15 cellular contexts compared by ENCODE assay signal in the genomic region with DNA sequence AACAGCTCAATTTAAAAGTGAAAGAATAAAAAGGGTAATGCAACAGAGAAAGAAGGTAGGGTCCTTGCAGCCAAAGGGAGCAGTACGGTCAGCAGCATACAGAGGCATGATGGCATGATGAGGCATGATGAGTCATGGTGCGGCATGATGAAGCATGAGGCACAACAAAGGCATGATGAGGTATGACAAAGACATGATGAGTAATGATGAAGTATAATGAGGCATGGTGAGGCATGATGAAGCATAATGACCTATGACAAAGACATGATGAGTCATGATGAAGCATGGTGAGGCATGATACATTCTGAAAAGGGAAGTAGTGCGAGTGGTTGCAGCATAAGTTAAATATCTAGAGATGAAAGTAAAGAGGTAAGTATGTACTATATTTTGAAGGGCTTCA.
DNase-seq lines count a peak whose midpoint lies in the region; ATAC-seq, FAIRE-seq and TF ChIP-seq lines count a peak whose summit lies in the region.
"Had no signal": no experiment of that assay in that cellular context is flagged by ENCODE, and none has a peak within 500 bp of the region (broad histone marks: within the 10 kb centered on the region; RNA-seq: fewer than 3 reads in every experiment).

No MANE protein-coding gene starts in this region.

- no peak overlapping the region for H2AK5ac ChIP-seq in H1 (ENCODE audit: low read depth, low read length)

- TF ChIP-seq EP300 in A549 (IDR thresholded peaks at IDR 0.05) (no peak), H1 (IDR thresholded peaks at IDR 0.05; ENCODE audit: borderline replicate concordance in 1 of 2, low read depth in 2 of 2, low read length in 2 of 2) (no peak), ovary (IDR thresholded peaks at IDR 0.05) (no peak)

- no peaks in the 10 kb centered on the region for H3K4me1 ChIP-seq in A549
- no peaks in the 10 kb centered on the region for H3K4me1 ChIP-seq in H1 (replicated peaks in 1 of 4; ENCODE audit: control insufficient read depth in 3 of 4, insufficient read depth in 4 of 4, low read length in 3 of 4)
- no peaks in the 10 kb centered on the region for H3K4me1 ChIP-seq in ovary (ENCODE audit: insufficient read depth)
- no peaks in the 10 kb centered on the region for H3K4me1 ChIP-seq in tibial artery
- H3K4me1 ChIP-seq: colonic mucosa had no signal

- H3K14ac ChIP-seq in H1 (ENCODE audit: insufficient read length), result no peak overlapping the region

- no peak overlapping the region for H2BK20ac ChIP-seq in H1 (ENCODE audit: low read length)

- peak overlapping the region; percentile 24 for H3K4ac ChIP-seq in H1 (replicated peaks; ENCODE audit: insufficient read length, low read depth, low read length)

- no peak for TF ChIP-seq RAD21 in A549 (conservative IDR thresholded peaks at IDR 0.05 in 1 of 2, IDR thresholded peaks at IDR 0.05 in 1 of 2)
- no peak for TF ChIP-seq RAD21 in H1 (IDR thresholded peaks at IDR 0.05 in 1 of 2, conservative IDR thresholded peaks at IDR 0.05 in 1 of 2; ENCODE audit: low read depth in 2 of 2, low read length in 2 of 2)

- H2BK15ac ChIP-seq in H1 (ENCODE audit: low read length), result no peak overlapping the region

- ATAC-seq in A549 (no peak), HG02571 (IDR thresholded peaks at IDR 0.05; ENCODE audit: unreplicated experiment) (no peak)

- FAIRE-seq in A549 (lab: Jason Lieb, UNC) (no peak), H1 (lab: Jason Lieb, UNC) (no peak)
- FAIRE-seq: GM18507 had no signal

- no peak overlapping the region for H3K4me3 ChIP-seq in A549
- no peak overlapping the region for H3K4me3 ChIP-seq in H1 (ENCODE audit: extremely low read depth in 1 of 4, insufficient read depth in 2 of 4, low read depth in 3 of 4, low read length in 4 of 4)
- H3K4me3 ChIP-seq in ovary, result no peak overlapping the region
- H3K4me3 ChIP-seq in tibial artery, result no peak overlapping the region
- H3K4me3 ChIP-seq: colonic mucosa had no signal

- TF ChIP-seq CTCF in A549 (IDR thresholded peaks at IDR 0.05), result no peak
- no peak for TF ChIP-seq CTCF in H1 (IDR thresholded peaks at IDR 0.05; ENCODE audit: control extremely low read depth in 1 of 3, insufficient read depth in 1 of 3, low read depth in 1 of 3, low read length in 3 of 3)
- no peak for TF ChIP-seq CTCF in ovary (IDR thresholded peaks at IDR 0.05)
- TF ChIP-seq CTCF in tibial artery (IDR thresholded peaks at IDR 0.05), result no peak

- no peak overlapping the region for H2BK120ac ChIP-seq in H1 (replicated peaks; ENCODE audit: low read depth, low read length)

- H3K4me2 ChIP-seq in A549 (no peak overlapping the region), H1 (ENCODE audit: insufficient read depth in 1 of 2, low read depth in 2 of 2, low read length in 2 of 2) (no peak overlapping the region)

- H2AFZ ChIP-seq in H1 (ENCODE audit: low read length), result no peak overlapping the region

- H4K20me1 ChIP-seq in H1 (replicated peaks in 1 of 2; ENCODE audit: control insufficient read depth in 1 of 2, insufficient read depth in 2 of 2, low read length in 2 of 2), result no peaks in the 10 kb centered on the region

- no peaks in the 10 kb centered on the region for H3K79me1 ChIP-seq in H1 (ENCODE audit: low read depth, low read length)

- H2BK5ac ChIP-seq in H1 (ENCODE audit: low read depth, low read length), result no peak overlapping the region

- H3K27me3 ChIP-seq in H1 (replicated peaks in 1 of 4; ENCODE audit: control insufficient read depth in 3 of 4, extremely low read depth in 1 of 4, insufficient read depth in 3 of 4, low read length in 3 of 4) (no peaks in the 10 kb centered on the region), ovary (no peaks in the 10 kb centered on the region), tibial artery (no peaks in the 10 kb centered on the region)
- H3K27me3 ChIP-seq: colonic mucosa had no signal

- WGBS in A549 (ENCODE audit: missing lambda C conversion rate), result 52% methylated on average over 3 of the region's 3 CpGs
- 93% methylated on average over 3 of the region's 3 CpGs; no CpG with 5 or more reads in 1 of the 2 experiments for whole genome bisulfite sequencing in H1 (ENCODE audit: extremely low coverage in 1 of 2, insufficient coverage in 1 of 2, insufficient read length in 1 of 2, insufficient replicate concordance in 2 of 2, low coverage in 1 of 2, low lambda C conversion rate in 2 of 2, missing lambda C conversion rate in 1 of 2), 2 experiments
- WGBS in ovary, 3 donors, result 87 to 94% (median 89%) methylated on average over 3 of the region's 3 CpGs

- H3K36me3 ChIP-seq in H1 (ENCODE audit: control insufficient read depth in 2 of 4, insufficient read depth in 4 of 4, low read length in 3 of 4) (no peaks in the 10 kb centered on the region), ovary (no peaks in the 10 kb centered on the region), tibial artery (no peaks in the 10 kb centered on the region)
- H3K36me3 ChIP-seq: colonic mucosa had no signal

- DNase-seq in A549 (ENCODE audit: low read depth in 1 of 2, low spot score in 1 of 2) (no peak), ELR (ENCODE audit: low read depth) (peak; percentile 14), OCI-M1 (lab: John Stamatoyannopoulos, UW) (peak; percentile 79), H1 (ENCODE audit: low read depth in 1 of 2, low spot score in 2 of 2) (no peak), ovary (no peak), tibial artery (no peak), NK-92 (lab: John Stamatoyannopoulos, UW; ENCODE audit: unreplicated experiment) (no peak)
- DNase-seq: activated CD4-positive, alpha-beta T cell treated with anti-CD3 and anti-CD28 coated beads for 4 hours; activated T-cell treated with anti-CD3 and anti-CD28 coated beads, Interleukin-2, amount 50 U/mL, for 1 hour; colonic mucosa; NCI-H2081 treated with DMSO at 0.1 percent for 48 hours; NCI-H748 treated with DMSO at 0.1 percent for 48 hours; T-helper 1 cell had no signal

- H3K79me2 ChIP-seq in H1 (ENCODE audit: control insufficient read depth in 1 of 2, insufficient read depth in 2 of 2, low read length in 2 of 2), result no peaks in the 10 kb centered on the region

- intact Hi-C loops in ovary (cut with DNase I), result no loop called here
- intact Hi-C loops in tibial artery (cut with DNase I; ENCODE audit: low total_unique reads), result no loop called here

- CTCF ChIA-PET in A549 (lab: Yijun Ruan, JAX) (no interaction called here), H1 (lab: Charles Lee; ENCODE audit: partially characterized antibody) (interaction anchor here (0.6 kb wide), 1 partner anchor 1135 kb away, joined by 3 read pairs; no protein-coding TSS in a partner anchor)

- no peaks in the 10 kb centered on the region for H3K9me3 ChIP-seq in A549
- no peaks in the 10 kb centered on the region for H3K9me3 ChIP-seq in H1 (ENCODE audit: insufficient read depth in 2 of 2, low read depth in 1 of 2, low read length in 1 of 2)
- no peaks in the 10 kb centered on the region for H3K9me3 ChIP-seq in ovary
- no peaks in the 10 kb centered on the region for H3K9me3 ChIP-seq in tibial artery
- H3K9me3 ChIP-seq: colonic mucosa had no signal

- no peak overlapping the region for H3K18ac ChIP-seq in H1 (ENCODE audit: extremely low read depth, low read length)

- no peak for TF ChIP-seq POLR2A in A549 (IDR thresholded peaks at IDR 0.05; ENCODE audit: low read length)
- TF ChIP-seq POLR2A in H1 (IDR thresholded peaks at IDR 0.05; ENCODE audit: control extremely low read depth in 1 of 2, low read depth in 2 of 2, low read length in 2 of 2), result no peak
- no peak for TF ChIP-seq POLR2A in ovary (IDR thresholded peaks at IDR 0.05)

- H4K5ac ChIP-seq in H1 (ENCODE audit: insufficient read length, low read depth, low read length), result no peak overlapping the region

- no peak overlapping the region for H4K8ac ChIP-seq in H1 (ENCODE audit: extremely low read depth, insufficient read depth, low read length)

- no peak overlapping the region for H3K23ac ChIP-seq in H1 (ENCODE audit: insufficient read length)

- H3K23me2 ChIP-seq in H1 (ENCODE audit: low read depth, low read length), result no peaks in the 10 kb centered on the region

- POLR2A ChIA-PET in A549 (lab: Yijun Ruan, JAX) (no interaction called here), H1 (lab: Charles Lee; ENCODE audit: partially characterized antibody) (no interaction called here)

- peak overlapping the region; percentile 70 for H4K91ac ChIP-seq in H1 (replicated peaks; ENCODE audit: insufficient read length, low read length)

- no peak overlapping the region for H2BK12ac ChIP-seq in H1 (ENCODE audit: low read depth, low read length)

- no peak overlapping the region for H3K9ac ChIP-seq in H1 (replicated peaks in 1 of 4; ENCODE audit: extremely low read depth in 1 of 4, low read depth in 3 of 4, low read length in 3 of 4)

- H3K56ac ChIP-seq in H1 (replicated peaks; ENCODE audit: insufficient read length, low read depth, low read length), result no peak overlapping the region

- H3K27ac ChIP-seq in A549, result no peak overlapping the region
- H3K27ac ChIP-seq in H1 (ENCODE audit: low read depth, low read length), result no peak overlapping the region
- no peak overlapping the region for H3K27ac ChIP-seq in ovary
- no peak overlapping the region for H3K27ac ChIP-seq in tibial artery
- H3K27ac ChIP-seq: colonic mucosa had no signal

TF ChIP-seq in A549, 52 proteins besides CTCF, POLR2A, EP300 and RAD21:
- TF ChIP-seq FOSL2 (IDR thresholded peaks at IDR 0.05) (no peak), FOSL2 (CRISPR knock-in tag; IDR thresholded peaks at IDR 0.05) (peak; percentile 65; the same call in 1 of the 2 replicates), NFE2L2 (conservative IDR thresholded peaks at IDR 0.05; ENCODE audit: low read length) (peak; percentile 68), FOSB (CRISPR knock-in tag; IDR thresholded peaks at IDR 0.05) (no peak)
- TF ChIP-seq, protein P1, sequence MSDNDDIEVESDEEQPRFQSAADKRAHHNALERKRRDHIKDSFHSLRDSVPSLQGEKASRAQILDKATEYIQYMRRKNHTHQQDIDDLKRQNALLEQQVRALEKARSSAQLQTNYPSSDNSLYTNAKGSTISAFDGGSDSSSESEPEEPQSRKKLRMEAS (IDR thresholded peaks at IDR 0.05), result no peak

TF ChIP-seq in H1, 55 proteins besides CTCF, POLR2A, EP300 and RAD21 (continues in another document):
- TF ChIP-seq SIRT6 (IDR thresholded peaks at IDR 0.05; ENCODE audit: low read length) (no peak), RNF2 (IDR thresholded peaks at IDR 0.05; ENCODE audit: borderline replicate concordance, low read depth, low read length, missing control alignments, poor library complexity, severe bottlenecking) (no peak), POLR2AphosphoS5 (IDR thresholded peaks at IDR 0.05; ENCODE audit: low read depth, low read length) (no peak), PHF8 (conservative IDR thresholded peaks at IDR 0.05; ENCODE audit: low read depth, low read length) (no peak), SUZ12 (IDR thresholded peaks at IDR 0.05; ENCODE audit: low read length) (no peak), RBBP5 (IDR thresholded peaks at IDR 0.05; ENCODE audit: borderline replicate concordance, low read depth, low read length) (no peak), CTBP2 (IDR thresholded peaks at IDR 0.05; ENCODE audit: borderline replicate concordance, insufficient read depth, insufficient read length, low read length) (no peak), HDAC6 (IDR thresholded peaks at IDR 0.05; ENCODE audit: low read depth, low read length) (no peak)
- TF ChIP-seq, protein P2, sequence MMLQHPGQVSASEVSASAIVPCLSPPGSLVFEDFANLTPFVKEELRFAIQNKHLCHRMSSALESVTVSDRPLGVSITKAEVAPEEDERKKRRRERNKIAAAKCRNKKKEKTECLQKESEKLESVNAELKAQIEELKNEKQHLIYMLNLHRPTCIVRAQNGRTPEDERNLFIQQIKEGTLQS (IDR thresholded peaks at IDR 0.05; ENCODE audit: insufficient read depth, low read depth, low read length), result no peak

Comparison
In these comparisons a context has a peak if more than half of its experiments do, and no peak if none do; other contexts are left out.
1. DNase-seq: peak in ELR (single experiment) and OCI-M1 (single experiment); none in A549 (0 of 2), H1 (0 of 2), ovary (0 of 5), tibial artery (0 of 2) and NK-92 (single experiment).